ENCODE assay signal across 8 cellular contexts in genomic region chr19:47573076-47574026, GRCh38. TPM values are rescaled to one million over a fixed set of nuclear protein-coding genes. Genes with fewer than 3 reads are reported as not detected.
DNase-seq lines count a peak whose midpoint lies in the region; FAIRE-seq and TF ChIP-seq lines count a peak whose summit lies in the region.

ZNF541 (minus strand) TSS chr19:47573148; CDS start chr19:47555856, 17,292 bp downstream.

- H3K9ac ChIP-seq in Karpas-422 (ENCODE audit: low read length), result no peak within 1 kb of the TSS

- H3K27ac Mint-ChIP-seq in activated naive CD8-positive, alpha-beta T cell, result peak within 1 kb of the TSS; percentile 7

- H3K4me3 Mint-ChIP-seq in activated naive CD8-positive, alpha-beta T cell, result peak within 1 kb of the TSS; percentile 58

- no peaks in the 10 kb centered on the region for H3K27me3 Mint-ChIP-seq in activated naive CD8-positive, alpha-beta T cell

- no peak within 1 kb of the TSS for H3K4me3 ChIP-seq in Karpas-422 (ENCODE audit: low read length)

- no peaks in the 10 kb centered on the region for H3K27me3 ChIP-seq in Karpas-422 (ENCODE audit: low read length)

- H3K79me2 ChIP-seq in Karpas-422 (ENCODE audit: low read length), result no peaks in the 10 kb centered on the region

- FAIRE-seq in GM12892 (lab: Jason Lieb, UNC), result no peak

- H3K9me2 ChIP-seq in Karpas-422 (replicated peaks; ENCODE audit: insufficient read depth, low read length), result no peaks in the 10 kb centered on the region

- no peaks in the 10 kb centered on the region for H4K20me1 ChIP-seq in Karpas-422 (ENCODE audit: insufficient read depth, low read depth, low read length)

- no peak within 1 kb of the TSS for H3K27ac ChIP-seq in Karpas-422 (ENCODE audit: low read length)

- no peak for TF ChIP-seq POLR2A in GM12892 (IDR thresholded peaks at IDR 0.05; ENCODE audit: low read depth, low read length)

- no peaks in the 10 kb centered on the region for H3K4me1 ChIP-seq in Karpas-422 (ENCODE audit: low read length)

- no peaks in the 10 kb centered on the region for H3K36me3 ChIP-seq in Karpas-422 (ENCODE audit: insufficient read depth, low read length)

- no peaks in the 10 kb centered on the region for H3K9me3 Mint-ChIP-seq in activated naive CD8-positive, alpha-beta T cell (ENCODE audit: low read depth)

- peaks cover 29% of the 10 kb centered on the region for H3K4me1 Mint-ChIP-seq in activated naive CD8-positive, alpha-beta T cell (ENCODE audit: low read depth)

- no peaks in the 10 kb centered on the region for H3K9me3 ChIP-seq in Karpas-422 (ENCODE audit: low read length)

- H3K36me3 Mint-ChIP-seq in activated naive CD8-positive, alpha-beta T cell, result no peaks in the 10 kb centered on the region

- H2AFZ ChIP-seq in Karpas-422 (ENCODE audit: low read length), result no peak within 1 kb of the TSS

- no peak within 1 kb of the TSS for H3K4me2 ChIP-seq in Karpas-422 (ENCODE audit: low read depth, low read length, poor library complexity, severe bottlenecking)

- DNase-seq in T-helper 2 cell, result peak; percentile 70 to 87 (median 81)
- peak in 46 of 51 donors; percentile 2 to 67 (median 23) for DNase-seq in hypothalamus (lab: John Stamatoyannopoulos, UW)
- DNase-seq in stimulated activated CD4-positive, alpha-beta T cell treated with anti-CD3 and anti-CD28 coated beads, Interleukin-2, amount 100 ng/mL, for 4 hours (ENCODE audit: low read depth), result peak; percentile 91
- DNase-seq in Karpas-422, result no peak
- DNase-seq in GM12892 (ENCODE audit: insufficient read length), result no peak
- no peak for DNase-seq in NCI-H187 treated with DMSO at 0.1 percent for 48 hours (lab: John Stamatoyannopoulos, UW)
- no peak for DNase-seq in NCI-H1694 treated with DMSO at 0.1 percent for 48 hours (lab: John Stamatoyannopoulos, UW)

RNA-seq across cellular contexts. Expression of gene ZNF541, which starts in this region (rescaled TPM):
- total RNA-seq in Karpas-422 (2014; rRNA removed; shearing (Covaris generic); ENCODE audit: low replicate concordance), result not detected in 2 replicates
- polyA plus RNA-seq in GM12892 (2012; ENCODE audit: missing spikeins), result 0.15 TPM

Comparison
In these comparisons a context has a peak if more than half of its experiments do, and no peak if none do; other contexts are left out.
1. DNase-seq: peak in T-helper 2 cell (5 of 5), hypothalamus (46 of 51) and stimulated activated CD4-positive, alpha-beta T cell treated with anti-CD3 and anti-CD28 coated beads, Interleukin-2, amount 100 ng/mL, for 4 hours (single experiment); none in Karpas-422 (single experiment), GM12892 (single experiment), NCI-H187 treated with DMSO at 0.1 percent for 48 hours (single experiment) and NCI-H1694 treated with DMSO at 0.1 percent for 48 hours (single experiment).